15 cellular contexts compared by ENCODE assay signal in the genomic region with DNA sequence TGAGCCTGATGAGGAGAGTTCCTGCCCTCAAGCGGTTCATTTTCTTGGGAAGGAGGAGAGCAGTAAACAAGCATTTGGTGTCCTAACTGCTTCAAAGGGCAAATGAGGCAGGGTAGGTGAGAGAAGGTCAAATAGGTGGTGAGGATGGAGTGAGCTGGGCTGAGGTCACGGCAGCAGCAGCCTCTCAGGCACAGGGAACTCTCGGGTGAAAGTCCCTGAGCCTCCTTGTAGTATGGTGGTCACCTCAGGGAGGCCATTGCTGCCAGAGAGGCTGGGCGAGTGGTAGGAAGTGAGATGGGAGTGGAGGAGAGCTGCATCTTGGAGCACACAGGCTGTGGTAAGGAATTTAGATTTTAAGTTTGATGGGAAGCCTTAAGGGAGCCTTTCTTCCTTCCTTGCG. TPM values are rescaled to one million over a fixed set of nuclear protein-coding genes. Genes with fewer than 3 reads are reported as not detected.
DNase-seq lines count a peak whose midpoint lies in the region; ATAC-seq and TF ChIP-seq lines count a peak whose summit lies in the region.
"Had no signal": no experiment of that assay in that cellular context is flagged by ENCODE, and none has a peak within 500 bp of the region (broad histone marks: within the 10 kb centered on the region; RNA-seq: fewer than 3 reads in every experiment).

No MANE protein-coding gene starts in this region.

- no peak for TF ChIP-seq POLR2A in gastroesophageal sphincter (IDR thresholded peaks at IDR 0.05)

- no peak for ATAC-seq in activated T-cell treated with anti-CD3 and anti-CD28 coated beads, Interleukin-2, amount 50 U/mL, for 72 hours (replicated peaks in 1 of 2)
- ATAC-seq in activated CD8-positive, alpha-beta T cell treated with anti-CD3 and anti-CD28 coated beads, Interleukin-2, amount 10 ng/mL, durations not matched to agents 7 days and 5 days: no peak
- ATAC-seq in gastroesophageal sphincter: no peak
- ATAC-seq: HepG2 had no signal

- H3K27me3 ChIP-seq in gastroesophageal sphincter: no peaks in the 10 kb centered on the region
- no peaks in the 10 kb centered on the region for H3K27me3 ChIP-seq in tibial artery
- H3K27me3 ChIP-seq: ovary had no signal

- DNase-seq in activated T-cell treated with anti-CD3 and anti-CD28 coated beads, Interleukin-2, amount 50 U/mL, for 72 hours: no peak
- no peak for DNase-seq in activated T-cell treated with anti-CD3 and anti-CD28 coated beads for 4 hours
- DNase-seq in activated CD8-positive, alpha-beta T cell treated with anti-CD3 and anti-CD28 coated beads, Interleukin-2, amount 10 ng/mL, durations not matched to agents 7 days and 5 days: no peak
- DNase-seq in tibial artery: no peak
- DNase-seq in epidermal melanocyte (ENCODE audit: insufficient read length, low spot score): no peak
- DNase-seq in ACHN: no peak
- DNase-seq in GDM1 (lab: John Stamatoyannopoulos, UW): no peak
- DNase-seq: DMS53, mesendoderm, NCI-H1436, NCI-H510A treated with DMSO at 0.1 percent for 48 hours, ovary had no signal

- no peaks in the 10 kb centered on the region for H3K9me3 Mint-ChIP-seq in activated T-cell treated with anti-CD3 and anti-CD28 coated beads, Interleukin-2, amount 50 U/mL, for 72 hours
- no peaks in the 10 kb centered on the region for H3K9me3 Mint-ChIP-seq in activated CD8-positive, alpha-beta T cell treated with anti-CD3 and anti-CD28 coated beads, Interleukin-2, amount 10 ng/mL, durations not matched to agents 7 days and 5 days (ENCODE audit: insufficient read depth)
- H3K9me3 Mint-ChIP-seq: type B pancreatic cell had no signal

- H3K9me3 ChIP-seq in gastroesophageal sphincter (no peaks in the 10 kb centered on the region), tibial artery (no peaks in the 10 kb centered on the region)
- H3K9me3 ChIP-seq: ovary had no signal

- H3K4me3 Mint-ChIP-seq in activated T-cell treated with anti-CD3 and anti-CD28 coated beads, Interleukin-2, amount 50 U/mL, for 72 hours: peak overlapping the region; percentile 69 to 80
- H3K4me3 Mint-ChIP-seq in activated CD8-positive, alpha-beta T cell treated with anti-CD3 and anti-CD28 coated beads, Interleukin-2, amount 10 ng/mL, durations not matched to agents 7 days and 5 days: peak overlapping the region; percentile 64
- H3K4me3 Mint-ChIP-seq: type B pancreatic cell had no signal

- CTCF ChIA-PET in activated CD8-positive, alpha-beta T cell treated with anti-CD3 and anti-CD28 coated beads, Interleukin-2, amount 10 ng/mL, durations not matched to agents 7 days and 5 days (lab: Charles Lee): interaction anchor here (0.8 to 6.0 kb wide), 10 partner anchors 8 to 129 kb away, joined by 3 to 65 read pairs (median 8); no protein-coding TSS in a partner anchor

- no peak for TF ChIP-seq EP300 in gastroesophageal sphincter (IDR thresholded peaks at IDR 0.05)

- H3K36me3 ChIP-seq in gastroesophageal sphincter: peaks cover 0 to 16% of the 10 kb centered on the region in 2 donors
- H3K36me3 ChIP-seq in tibial artery: peaks cover 10 to 25% (median 14%) of the 10 kb centered on the region in 3 donors
- H3K36me3 ChIP-seq: ovary had no signal

- no peak overlapping the region for H3K4me3 ChIP-seq in gastroesophageal sphincter
- peak overlapping the region; percentile 14 to 18 for H3K4me3 ChIP-seq in tibial artery
- H3K4me3 ChIP-seq: ovary had no signal

- H3K27me3 Mint-ChIP-seq in activated T-cell treated with anti-CD3 and anti-CD28 coated beads, Interleukin-2, amount 50 U/mL, for 72 hours (ENCODE audit: low read depth): no peaks in the 10 kb centered on the region
- no peaks in the 10 kb centered on the region for H3K27me3 Mint-ChIP-seq in activated CD8-positive, alpha-beta T cell treated with anti-CD3 and anti-CD28 coated beads, Interleukin-2, amount 10 ng/mL, durations not matched to agents 7 days and 5 days (ENCODE audit: low read depth)

- H3K27ac ChIP-seq in gastroesophageal sphincter: peak overlapping the region; percentile 45 to 98 (median 72)
- H3K27ac ChIP-seq in tibial artery: peak overlapping the region; percentile 95
- H3K27ac ChIP-seq: ovary had no signal

- peak overlapping the region; percentile 14 for H3K27ac Mint-ChIP-seq in activated T-cell treated with anti-CD3 and anti-CD28 coated beads, Interleukin-2, amount 50 U/mL, for 72 hours
- peak overlapping the region; percentile 97 for H3K27ac Mint-ChIP-seq in activated CD8-positive, alpha-beta T cell treated with anti-CD3 and anti-CD28 coated beads, Interleukin-2, amount 10 ng/mL, durations not matched to agents 7 days and 5 days
- H3K27ac Mint-ChIP-seq: type B pancreatic cell had no signal

- H3K36me3 Mint-ChIP-seq in activated T-cell treated with anti-CD3 and anti-CD28 coated beads, Interleukin-2, amount 50 U/mL, for 72 hours (ENCODE audit: insufficient read depth in 2 of 2): peaks cover 1 to 5% of the 10 kb centered on the region in 2 donors
- peaks cover 42% of the 10 kb centered on the region for H3K36me3 Mint-ChIP-seq in activated CD8-positive, alpha-beta T cell treated with anti-CD3 and anti-CD28 coated beads, Interleukin-2, amount 10 ng/mL, durations not matched to agents 7 days and 5 days (ENCODE audit: low read depth)

- POLR2A ChIA-PET in activated CD8-positive, alpha-beta T cell treated with anti-CD3 and anti-CD28 coated beads, Interleukin-2, amount 10 ng/mL, durations not matched to agents 7 days and 5 days (lab: Charles Lee): interaction anchor here (1.2 kb wide), 1 partner anchor 139 kb away, joined by 3 read pairs; a partner anchor contains a TSS

- 71 to 81% methylated on average over 3 to 4 of the region's 5 CpGs for WGBS in gastroesophageal sphincter (ENCODE audit: low coverage in 1 of 2), 2 donors

- intact Hi-C loops in tibial artery (cut with DNase I; ENCODE audit: low total_unique reads): no loop called here

- H3K4me1 ChIP-seq in gastroesophageal sphincter: peaks cover 17 to 82% (median 22%) of the 10 kb centered on the region in 3 donors
- peaks cover 0 to 71% (median 58%) of the 10 kb centered on the region in 4 donors for H3K4me1 ChIP-seq in tibial artery

- in situ Hi-C loops in ACHN (cut with HindIII; ENCODE audit: low pct_ligation_motif_present, low pct_unique_long_range_greater_than_20kb, low sequenced_read_pairs): no loop called here

- TF ChIP-seq CTCF in gastroesophageal sphincter (IDR thresholded peaks at IDR 0.05) (no peak), tibial artery (IDR thresholded peaks at IDR 0.05) (no peak)

- peaks cover 81% of the 10 kb centered on the region for H3K4me1 Mint-ChIP-seq in activated T-cell treated with anti-CD3 and anti-CD28 coated beads, Interleukin-2, amount 50 U/mL, for 72 hours (ENCODE audit: low read depth)
- H3K4me1 Mint-ChIP-seq in activated CD8-positive, alpha-beta T cell treated with anti-CD3 and anti-CD28 coated beads, Interleukin-2, amount 10 ng/mL, durations not matched to agents 7 days and 5 days (ENCODE audit: low read depth): peaks cover 81% of the 10 kb centered on the region

RNA-seq across cellular contexts. Expression of a gene that starts 4.0 kb away (rescaled TPM):
- 10 to 100 TPM; 41.7 to 45.3 TPM for total RNA-seq in activated T-cell treated with anti-CD3 and anti-CD28 coated beads, Interleukin-2, amount 50 U/mL, for 72 hours
- total RNA-seq in activated CD8-positive, alpha-beta T cell treated with anti-CD3 and anti-CD28 coated beads, Interleukin-2, amount 10 ng/mL, durations not matched to agents 7 days and 5 days: 10 to 100 TPM; 52.9 to 66.2 TPM
- 100 to 1,000 TPM; 136 to 228 (median 181) TPM for total RNA-seq in gastroesophageal sphincter

Comparison
In these comparisons a context has a peak if more than half of its experiments do, and no peak if none do; other contexts are left out.
1. H3K4me3 ChIP-seq: peak in tibial artery (2 of 2); none in gastroesophageal sphincter (0 of 2).